ENCODE assay signal across 12 cellular contexts in genomic region chr4:78779280-78779679, GRCh38. TPM values are rescaled to one million over a fixed set of nuclear protein-coding genes. Genes with fewer than 3 reads are reported as not detected.
A peak's percentile ranks its signal among the peaks of the same experiment; 100 is the strongest.
DNase-seq lines count a peak whose midpoint lies in the region; ATAC-seq and TF ChIP-seq lines count a peak whose summit lies in the region.
"Had no signal": no experiment of that assay in that cellular context is flagged by ENCODE, and none has a peak within 500 bp of the region (broad histone marks: within the 10 kb centered on the region; RNA-seq: fewer than 3 reads in every experiment).

No MANE protein-coding gene starts in this region.

- peak overlapping the region; percentile 90; the same call in 1 of the 2 replicates for H3K4me3 ChIP-seq in GM06990 (replicated peaks; ENCODE audit: low read depth, low read length)
- H3K4me3 ChIP-seq in mammary epithelial cell (replicated peaks in 1 of 3; ENCODE audit: insufficient read depth in 1 of 3, low read depth in 2 of 3, low read length in 3 of 3) = no peak overlapping the region
- H3K4me3 ChIP-seq in mesendoderm (ENCODE audit: low read length) = no peak overlapping the region

- in situ Hi-C loops in mammary epithelial cell (cut with MboI; ENCODE audit: low sequenced_read_pairs in 2 of 2) = loop anchor here in 1 of 2 donors (10.0 kb wide), 1 partner anchor 154 kb away; no protein-coding TSS in a partner anchor

- H2BK120ac ChIP-seq in mesendoderm (ENCODE audit: low read depth, low read length) = no peak overlapping the region

- H3K4ac ChIP-seq in mesendoderm (ENCODE audit: low read depth, low read length) = no peak overlapping the region

- peak overlapping the region; percentile 30 for H3K4me2 ChIP-seq in mammary epithelial cell (ENCODE audit: insufficient read depth, low read depth, low read length)
- H3K4me2 ChIP-seq in mesendoderm (ENCODE audit: low read length) = peak overlapping the region; percentile 9

- intact Hi-C loops in mammary epithelial cell (cut with micrococcal nuclease) = no loop called here

- H4K20me1 ChIP-seq in mammary epithelial cell (ENCODE audit: insufficient read depth, low read length) = no peaks in the 10 kb centered on the region

- H2BK15ac ChIP-seq in mesendoderm (replicated peaks; ENCODE audit: low read depth) = no peak overlapping the region

- no peaks in the 10 kb centered on the region; the same call in 1 of the 2 replicates for H3K36me3 ChIP-seq in GM06990 (ENCODE audit: control insufficient read depth, insufficient read depth, low read length)
- peaks cover 2% of the 10 kb centered on the region for H3K36me3 ChIP-seq in mammary epithelial cell (ENCODE audit: insufficient read depth, low read length)
- H3K36me3 ChIP-seq in mesendoderm (ENCODE audit: control insufficient read depth, insufficient read depth, low read length) = no peaks in the 10 kb centered on the region
- H3K36me3 ChIP-seq: esophagus squamous epithelium, neutrophil had no signal

- H3K9me3 ChIP-seq in mammary epithelial cell (replicated peaks; ENCODE audit: insufficient read depth, low read length) = no peaks in the 10 kb centered on the region
- H3K9me3 ChIP-seq: esophagus squamous epithelium, neutrophil had no signal

- no peak overlapping the region for H3K56ac ChIP-seq in mesendoderm (ENCODE audit: low read length)

- no peak overlapping the region for H3K18ac ChIP-seq in mesendoderm (ENCODE audit: low read length)

- no peak overlapping the region for H3K23ac ChIP-seq in mesendoderm (ENCODE audit: low read length)

- H3K4me1 ChIP-seq in mammary epithelial cell (ENCODE audit: insufficient read depth, low read length) (peaks cover 10% of the 10 kb centered on the region), mesendoderm (ENCODE audit: control insufficient read depth, low read depth, low read length) (peaks cover 14% of the 10 kb centered on the region)

- CTCF ChIA-PET in mammary epithelial cell (lab: Charles Lee; ENCODE audit: low non-redundant PET) = no interaction called here

- no peak overlapping the region for H2BK5ac ChIP-seq in mesendoderm (ENCODE audit: low read length)

- no peak overlapping the region for H4K5ac ChIP-seq in mesendoderm (ENCODE audit: low read length)

- TF ChIP-seq CTCF in GM06990 (IDR thresholded peaks at IDR 0.05; ENCODE audit: insufficient read depth, low read length, poor library complexity, severe bottlenecking) (no peak), mammary epithelial cell (conservative IDR thresholded peaks at IDR 0.05 in 1 of 2, IDR thresholded peaks at IDR 0.05 in 1 of 2; ENCODE audit: extremely low read depth in 1 of 2, insufficient read depth in 1 of 2, low read depth in 1 of 2, low read length in 2 of 2) (no peak)

- no TSS peak for BruUV-seq in mammary epithelial cell (replicated peaks; lab: Mats Ljungman, UMichigan)

- H3K27me3 ChIP-seq in GM06990 (replicated peaks; ENCODE audit: control insufficient read depth, insufficient read depth, low read length) (no peaks in the 10 kb centered on the region), mammary epithelial cell (ENCODE audit: insufficient read depth, low read length) (no peaks in the 10 kb centered on the region), mesendoderm (ENCODE audit: insufficient read depth, low read length, poor library complexity) (no peaks in the 10 kb centered on the region)
- H3K27me3 ChIP-seq: esophagus squamous epithelium, neutrophil had no signal

- no peak overlapping the region for H3K27ac ChIP-seq in mammary epithelial cell (ENCODE audit: insufficient read depth, low read depth, low read length)
- no peak overlapping the region for H3K27ac ChIP-seq in mesendoderm (ENCODE audit: low read depth, low read length)
- H3K27ac ChIP-seq: neutrophil had no signal

- peak; percentile 16 for ATAC-seq in GM21786 (IDR thresholded peaks at IDR 0.05; ENCODE audit: unreplicated experiment)
- no peak for ATAC-seq in HG03095 (IDR thresholded peaks at IDR 0.05; ENCODE audit: unreplicated experiment)

- H2AFZ ChIP-seq in mammary epithelial cell (ENCODE audit: low read depth, low read length) = no peak overlapping the region

- H3K9ac ChIP-seq in mammary epithelial cell (ENCODE audit: insufficient read depth, low read length) (no peak overlapping the region), mesendoderm (ENCODE audit: low read length) (no peak overlapping the region)

- no peak overlapping the region for H2AK5ac ChIP-seq in mesendoderm (ENCODE audit: low read length)

- peaks cover 78% of the 10 kb centered on the region for H3K79me2 ChIP-seq in mammary epithelial cell (ENCODE audit: insufficient read depth, low read length)
- peaks cover 33% of the 10 kb centered on the region for H3K79me2 ChIP-seq in mesendoderm (ENCODE audit: control insufficient read depth, insufficient read depth, low read length)

- dilution Hi-C loops in mammary epithelial cell (cut with HindIII; ENCODE audit: low sequenced_read_pairs) = no loop called here

- DNase-seq in GM06990 (ENCODE audit: extremely low read depth, insufficient read length) (no peak), mammary epithelial cell (no peak), mesendoderm (no peak), SW480 (ENCODE audit: low spot score) (no peak), NCI-H1694 (lab: John Stamatoyannopoulos, UW) (no peak), DMS114 treated with DMSO at 0.1 percent for 48 hours (lab: John Stamatoyannopoulos, UW; ENCODE audit: unreplicated experiment) (no peak)
- DNase-seq: activated CD4-positive, alpha-beta T cell treated with anti-CD3 and anti-CD28 coated beads, Interleukin-2, amount 10 ng/mL, durations not matched to agents 24 days and 14 days; esophagus squamous epithelium; NCI-H1417 treated with DMSO at 0.1 percent for 48 hours had no signal

- 93% methylated on average over 2 of the region's 2 CpGs for WGBS in mammary epithelial cell (ENCODE audit: low coverage, missing lambda C conversion rate)
- no CpG with 5 or more reads among the region's 2 CpGs for WGBS in mesendoderm (ENCODE audit: extremely low coverage, insufficient coverage, low lambda C conversion rate)

- H3K79me1 ChIP-seq in mesendoderm (ENCODE audit: low read length) = peaks cover 16% of the 10 kb centered on the region

- no peak overlapping the region for H4K8ac ChIP-seq in mesendoderm (ENCODE audit: low read depth, low read length)

RNA-seq across cellular contexts. Expression of gene BMP2K, which starts 3.1 kb away (rescaled TPM):
- 10 to 100 TPM; 38.0 to 65.3 TPM for total RNA-seq in mammary epithelial cell
- polyA plus RNA-seq in mammary epithelial cell = 22.2 TPM
- 26.8 TPM for polyA minus RNA-seq in mammary epithelial cell
- 23.0 TPM for polyA plus RNA-seq in mesendoderm (2013, experiment 1 of 2)
- polyA plus RNA-seq in mesendoderm (2013, experiment 2 of 2) = 20.7 TPM
